In the genomic region with DNA sequence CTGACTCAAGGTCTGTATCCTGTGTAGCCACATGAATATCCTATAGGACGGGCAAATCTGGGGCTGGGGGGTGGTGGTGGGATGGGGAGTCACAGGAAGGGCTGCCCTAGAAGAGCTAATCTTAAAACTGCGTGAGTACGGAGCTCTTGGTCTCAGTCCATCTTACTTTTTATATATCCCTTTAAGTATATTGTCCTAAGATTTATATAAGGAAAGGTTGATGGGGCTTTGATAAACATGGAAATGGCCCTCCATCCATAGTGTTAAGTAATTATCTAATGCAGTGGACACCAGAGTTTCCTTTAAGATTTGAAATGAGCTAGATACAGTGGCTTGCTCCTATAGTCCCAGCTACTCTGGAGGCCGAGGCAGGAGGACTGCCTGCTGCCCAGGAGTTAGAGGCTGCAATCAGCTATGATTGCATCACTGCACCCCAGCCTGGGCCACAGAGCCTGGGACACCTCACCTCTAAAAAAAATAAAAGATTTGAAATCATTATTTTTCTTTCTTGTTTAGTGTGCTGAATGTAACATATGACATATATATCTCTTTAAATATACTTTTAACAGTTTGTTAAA, we compare ENCODE assay signal across 25 cellular contexts. TPM values are rescaled to one million over a fixed set of nuclear protein-coding genes. Genes with fewer than 3 reads are reported as not detected.
DNase-seq lines count a peak whose midpoint lies in the region; ATAC-seq, FAIRE-seq and TF ChIP-seq lines count a peak whose summit lies in the region.
"Had no signal": no experiment of that assay in that cellular context is flagged by ENCODE, and none has a peak within 500 bp of the region (broad histone marks: within the 10 kb centered on the region; RNA-seq: fewer than 3 reads in every experiment).

No MANE protein-coding gene starts in this region.

- H3K9me3 Mint-ChIP-seq in CD8-positive, alpha-beta T cell, result no peaks in the 10 kb centered on the region
- H3K9me3 Mint-ChIP-seq: CD4-positive, alpha-beta T cell; CD8-positive, alpha-beta memory T cell had no signal

- H2AFZ ChIP-seq in IMR-90 (replicated peaks; ENCODE audit: low read length, poor library complexity), result no peak overlapping the region
- H2AFZ ChIP-seq in K562 (ENCODE audit: low read depth, low read length), result no peak overlapping the region
- no peak overlapping the region for H2AFZ ChIP-seq in osteoblast (ENCODE audit: low read length)

- CTCF ChIA-PET in CD8-positive, alpha-beta T cell (lab: Charles Lee), result no interaction called here
- CTCF ChIA-PET in IMR-90 (lab: Yijun Ruan, JAX), result no interaction called here
- CTCF ChIA-PET in K562 (lab: Yijun Ruan, JAX; ENCODE audit: low intra/inter-chr PET ratio), result no interaction called here

- no peak overlapping the region for H2BK5ac ChIP-seq in IMR-90 (ENCODE audit: low read depth, low read length, poor library complexity, severe bottlenecking)

- peaks cover 76% of the 10 kb centered on the region for H3K36me3 Mint-ChIP-seq in CD8-positive, alpha-beta T cell

- H3K9me1 ChIP-seq in IMR-90 (ENCODE audit: insufficient read depth, low read length), result peaks cover 5% of the 10 kb centered on the region; the same call in 1 of the 2 replicates
- no peaks in the 10 kb centered on the region for H3K9me1 ChIP-seq in K562 (ENCODE audit: control insufficient read depth, insufficient read depth, low read length)

- H2BK15ac ChIP-seq in IMR-90 (ENCODE audit: low read depth, low read length), result no peak overlapping the region

- H3K27ac Mint-ChIP-seq in CD8-positive, alpha-beta T cell, result peak overlapping the region; percentile 13
- H3K27ac Mint-ChIP-seq: B cell; CD4-positive, alpha-beta T cell had no signal

- intact Hi-C loops in CD8-positive, alpha-beta T cell (cut with DNase I, micrococcal nuclease), result no loop called here
- intact Hi-C loops in IMR-90 (cut with micrococcal nuclease) (no loop called here), K562 (cut with micrococcal nuclease) (no loop called here), spleen (cut with DNase I; ENCODE audit: low total_unique reads) (no loop called here)

- H3K79me2 ChIP-seq in K562 (ENCODE audit: control insufficient read depth, insufficient read depth, low read length) (no peaks in the 10 kb centered on the region), osteoblast (ENCODE audit: insufficient read depth, low read length) (peaks cover 45% of the 10 kb centered on the region)

- no peak for TF ChIP-seq POLR2A in IMR-90 (IDR thresholded peaks at IDR 0.05; ENCODE audit: low read depth, low read length)
- TF ChIP-seq POLR2A in K562 (conservative IDR thresholded peaks at IDR 0.05), result no peak
- no peak for TF ChIP-seq POLR2A in spleen (IDR thresholded peaks at IDR 0.05)

- ATAC-seq in CD8-positive, alpha-beta T cell, result no peak
- no peak for ATAC-seq in IMR-90 (ENCODE audit: low read depth)
- no peak for ATAC-seq in K562
- ATAC-seq in HG03039 (IDR thresholded peaks at IDR 0.05; ENCODE audit: unreplicated experiment), result no peak
- ATAC-seq: A549, GM12878 had no signal

- H3K23ac ChIP-seq in IMR-90 (ENCODE audit: low read depth, low read length), result no peak overlapping the region

- no peak overlapping the region for H3K18ac ChIP-seq in IMR-90 (ENCODE audit: low read depth, low read length)

- no peak overlapping the region for H3K4me3 ChIP-seq in CD8-positive, alpha-beta T cell (ENCODE audit: low read depth, low read length)
- H3K4me3 ChIP-seq in IMR-90 (ENCODE audit: insufficient read depth, low read depth, low read length), result no peak overlapping the region
- H3K4me3 ChIP-seq in K562, result no peak overlapping the region
- H3K4me3 ChIP-seq in osteoblast (ENCODE audit: insufficient read depth, low read length), result no peak overlapping the region
- H3K4me3 ChIP-seq in spleen, result no peak overlapping the region
- H3K4me3 ChIP-seq: A549; BLaER1 treated with 17β-estradiol and CSF1 and Interleukin-3, amounts not matched to agents 10 nM and 100 nM; GM12878 had no signal

- peaks cover 18 to 42% of the 10 kb centered on the region in 2 experiments; a peak in 3 of 4 replicates for H3K79me1 ChIP-seq in IMR-90 (ENCODE audit: low read depth in 1 of 2, low read length in 2 of 2)

- H3K27me3 Mint-ChIP-seq in CD8-positive, alpha-beta T cell (ENCODE audit: low read depth), result no peaks in the 10 kb centered on the region
- H3K27me3 Mint-ChIP-seq: B cell; CD4-positive, alpha-beta T cell; CD8-positive, alpha-beta memory T cell had no signal

- POLR2A ChIA-PET in CD8-positive, alpha-beta T cell (lab: Charles Lee), result no interaction called here
- POLR2A ChIA-PET in IMR-90 (lab: Charles Lee; ENCODE audit: unreplicated experiment), result no interaction called here
- POLR2A ChIA-PET in K562 (lab: Yijun Ruan, JAX), result interaction anchor here (1.6 kb wide), 1 partner anchor 39 kb away, joined by 3 read pairs; no protein-coding TSS in a partner anchor

- H3K4me3 Mint-ChIP-seq in CD8-positive, alpha-beta T cell, result no peak overlapping the region
- H3K4me3 Mint-ChIP-seq: B cell; CD4-positive, alpha-beta T cell; CD8-positive, alpha-beta memory T cell had no signal

- no peak for DNase-seq in CD8-positive, alpha-beta T cell
- DNase-seq in IMR-90 (no peak), K562 (ENCODE audit: extremely low read depth in 1 of 4, low spot score in 3 of 4) (no peak), osteoblast (ENCODE audit: insufficient read length, low spot score, missing footprints) (peak; percentile 69), A172 (ENCODE audit: low spot score) (no peak), spleen (no peak)
- DNase-seq: 8988T; CD4-positive, alpha-beta T cell; CD8-positive, alpha-beta memory T cell; COR-L47; DMS 273 treated with DMSO at 0.1 percent for 48 hours; DMS153; DMS53; DMS79; DND-41; EL; GDM1 had no signal

- dilution Hi-C loops in IMR-90 (cut with HindIII; ENCODE audit: low sequenced_read_pairs, unreplicated experiment), result no loop called here

- TF ChIP-seq RAD21 in IMR-90 (IDR thresholded peaks at IDR 0.05; ENCODE audit: low read length), result no peak
- TF ChIP-seq RAD21 in K562 (CRISPR knock-in tag; conservative IDR thresholded peaks at IDR 0.05 in 1 of 2, IDR thresholded peaks at IDR 0.05 in 1 of 2), result no peak

- H3K36me3 ChIP-seq in CD8-positive, alpha-beta T cell (ENCODE audit: insufficient read depth, low read length), result peaks cover 15% of the 10 kb centered on the region
- H3K36me3 ChIP-seq in IMR-90 (ENCODE audit: control insufficient read depth, insufficient read depth, low read length) (peaks cover 54% of the 10 kb centered on the region), K562 (ENCODE audit: control insufficient read depth, insufficient read depth, low read length) (peaks cover 82% of the 10 kb centered on the region), osteoblast (ENCODE audit: insufficient read depth, low read length) (peaks cover 91% of the 10 kb centered on the region), spleen (peaks cover 0 to 99% (median 67%) of the 10 kb centered on the region in 6 donors)

- H2BK20ac ChIP-seq in IMR-90 (ENCODE audit: low read depth, low read length), result no peak overlapping the region

- H3K9me3 ChIP-seq in CD8-positive, alpha-beta T cell (ENCODE audit: low read length), result no peaks in the 10 kb centered on the region
- H3K9me3 ChIP-seq in IMR-90 (ENCODE audit: control insufficient read depth, insufficient read depth, low read length), result no peaks in the 10 kb centered on the region
- no peaks in the 10 kb centered on the region for H3K9me3 ChIP-seq in K562 (replicated peaks; ENCODE audit: control insufficient read depth, insufficient read depth, low read depth, low read length)
- H3K9me3 ChIP-seq in osteoblast (ENCODE audit: low read depth, low read length), result no peaks in the 10 kb centered on the region
- peaks cover 0 to 3% (median 0%) of the 10 kb centered on the region in 8 donors for H3K9me3 ChIP-seq in spleen
- H3K9me3 ChIP-seq: A549 had no signal

- no peak for TF ChIP-seq CTCF in CD8-positive, alpha-beta T cell (IDR thresholded peaks at IDR 0.05)
- TF ChIP-seq CTCF in IMR-90 (conservative IDR thresholded peaks at IDR 0.05; ENCODE audit: low read depth, low read length) (no peak), K562 (IDR thresholded peaks at IDR 0.05 in 2 of 3, conservative IDR thresholded peaks at IDR 0.05 in 1 of 3; ENCODE audit: insufficient read depth in 2 of 3, low read depth in 1 of 3, low read length in 3 of 3) (no peak), osteoblast (IDR thresholded peaks at IDR 0.05; ENCODE audit: extremely low read depth, low read depth, low read length) (no peak), spleen (IDR thresholded peaks at IDR 0.05 in 8 of 11, conservative IDR thresholded peaks at IDR 0.05 in 3 of 11) (no peak)

- H3K4me2 ChIP-seq in IMR-90 (ENCODE audit: low read depth, low read length), result no peak overlapping the region
- H3K4me2 ChIP-seq in K562 (ENCODE audit: insufficient read depth, low read length), result no peak overlapping the region
- H3K4me2 ChIP-seq in osteoblast (ENCODE audit: insufficient read depth, low read length), result no peak overlapping the region
- H3K4me2 ChIP-seq: A549; BLaER1 treated with 17β-estradiol and CSF1 and Interleukin-3, amounts not matched to agents 10 nM and 100 nM had no signal

- H3K4ac ChIP-seq in IMR-90 (ENCODE audit: low read depth, low read length), result no peak overlapping the region

- H3K4me1 ChIP-seq in CD8-positive, alpha-beta T cell (ENCODE audit: insufficient read depth, low read length), result no peaks in the 10 kb centered on the region
- H3K4me1 ChIP-seq in IMR-90 (ENCODE audit: control insufficient read depth, insufficient read depth, low read length) (no peaks in the 10 kb centered on the region), K562 (replicated peaks in 1 of 2; ENCODE audit: control insufficient read depth in 2 of 2, insufficient read depth in 2 of 2, low read length in 2 of 2) (no peaks in the 10 kb centered on the region), osteoblast (ENCODE audit: insufficient read depth, low read length) (no peaks in the 10 kb centered on the region), spleen (peaks cover 0 to 5% (median 0%) of the 10 kb centered on the region in 6 donors)
- H3K4me1 ChIP-seq: A549 had no signal

- TF ChIP-seq EP300 in K562 (IDR thresholded peaks at IDR 0.05; ENCODE audit: low read length), result no peak

- H3K9ac ChIP-seq in IMR-90 (ENCODE audit: low read depth, low read length) (no peak overlapping the region), K562 (ENCODE audit: insufficient read depth in 1 of 2, low read depth in 2 of 2, low read length in 2 of 2) (no peak overlapping the region)
- H3K9ac ChIP-seq: BLaER1 treated with 17β-estradiol and CSF1 and Interleukin-3, amounts not matched to agents 10 nM and 100 nM had no signal

- H3K27ac ChIP-seq in CD8-positive, alpha-beta T cell (ENCODE audit: low read depth, low read length), result no peak overlapping the region
- H3K27ac ChIP-seq in IMR-90 (ENCODE audit: insufficient read depth, low read length), result no peak overlapping the region
- no peak overlapping the region for H3K27ac ChIP-seq in K562 (ENCODE audit: extremely low read depth, low read depth, low read length)
- H3K27ac ChIP-seq in osteoblast (ENCODE audit: low read depth, low read length), result no peak overlapping the region
- no peak overlapping the region for H3K27ac ChIP-seq in spleen
- H3K27ac ChIP-seq: A549; BLaER1 treated with 17β-estradiol and CSF1 and Interleukin-3, amounts not matched to agents 10 nM and 100 nM; C4-2B had no signal

- H4K8ac ChIP-seq in IMR-90 (ENCODE audit: low read depth in 2 of 2, low read length in 2 of 2), result no peak overlapping the region

- no peak overlapping the region for H3K56ac ChIP-seq in IMR-90 (ENCODE audit: extremely low read depth, insufficient read depth, low read length)

- H4K91ac ChIP-seq in IMR-90 (ENCODE audit: insufficient read depth, low read depth, low read length), result no peak overlapping the region

- no peak overlapping the region for H2BK120ac ChIP-seq in IMR-90 (ENCODE audit: low read depth, low read length)

- H4K5ac ChIP-seq in IMR-90 (ENCODE audit: low read depth, low read length), result no peak overlapping the region

- no CpG with 5 or more reads among the region's 4 CpGs for WGBS in IMR-90 (ENCODE audit: extremely low coverage in 2 of 2, insufficient read length in 1 of 2), 2 experiments
- WGBS in K562 (ENCODE audit: insufficient coverage, low coverage, missing lambda C conversion rate), result 97% methylated on average over 4 of the region's 4 CpGs
- 89 to 98% (median 96%) methylated on average over 4 of the region's 4 CpGs for WGBS in spleen, 5 donors

- no peak overlapping the region for H2AK5ac ChIP-seq in IMR-90 (ENCODE audit: low read depth, low read length)

- in situ Hi-C loops in IMR-90 (cut with MboI; ENCODE audit: low sequenced_read_pairs) (no loop called here), K562 (cut with MboI) (no loop called here)

- H2AK9ac ChIP-seq in IMR-90 (replicated peaks; ENCODE audit: low read depth, low read length, poor library complexity), result no peak overlapping the region

- H4K20me1 ChIP-seq in IMR-90 (ENCODE audit: insufficient read depth, low read length), result no peaks in the 10 kb centered on the region; the same call in 1 of the 2 replicates
- no peaks in the 10 kb centered on the region for H4K20me1 ChIP-seq in K562 (replicated peaks; ENCODE audit: control insufficient read depth, insufficient read depth, low read length)
- peaks cover 2% of the 10 kb centered on the region for H4K20me1 ChIP-seq in osteoblast (ENCODE audit: insufficient read depth, low read length)

- H3K4me1 Mint-ChIP-seq in CD8-positive, alpha-beta T cell (ENCODE audit: low read depth), result no peaks in the 10 kb centered on the region

- H3K14ac ChIP-seq in IMR-90 (replicated peaks; ENCODE audit: low read depth, low read length), result no peak overlapping the region

- no peaks in the 10 kb centered on the region for H3K27me3 ChIP-seq in CD8-positive, alpha-beta T cell (ENCODE audit: insufficient read depth, low read length)
- H3K27me3 ChIP-seq in IMR-90 (ENCODE audit: control insufficient read depth, insufficient read depth, low read length) (no peaks in the 10 kb centered on the region), K562 (ENCODE audit: control insufficient read depth in 2 of 2, insufficient read depth in 2 of 2, low read length in 2 of 2) (no peaks in the 10 kb centered on the region), osteoblast (ENCODE audit: insufficient read depth, low read length) (no peaks in the 10 kb centered on the region), spleen (replicated peaks in 1 of 7) (no peaks in the 10 kb centered on the region)
- H3K27me3 ChIP-seq: BLaER1 treated with 17β-estradiol and CSF1 and Interleukin-3, amounts not matched to agents 10 nM and 100 nM had no signal

- FAIRE-seq in K562 (lab: Jason Lieb, UNC), result no peak
- FAIRE-seq: A549, GM12878, GM12892, GM18507 had no signal

- BruUV-seq in IMR-90 (replicated peaks; lab: Mats Ljungman, UMichigan) (no TSS peak), K562 (replicated peaks; lab: Mats Ljungman, UMichigan) (no TSS peak)

RNA-seq across cellular contexts. Expression of gene DYNLRB1, which starts 24.2 kb away (rescaled TPM):
- total RNA-seq in CD8-positive, alpha-beta T cell, result 10 to 100 TPM; 34.9 to 38.0 TPM
- total RNA-seq in IMR-90 (2012; rRNA removed) (78.0 and 82.4 TPM in 2 replicates), K562 (2014; rRNA removed) (101 and 142 TPM in 2 replicates), K562 (2014; rRNA removed; fragmentation: Illumina TruSeq; extraction: Trizol) (87.3 and 121 TPM in 2 replicates), K562 (2015; rRNA removed; fragmentation: Illumina TruSeq; extraction: Trizol) (135 and 145 TPM in 2 replicates), K562 (2021) (85.4 and 90.1 TPM in 2 replicates), osteoblast (51.0 and 51.6 TPM in 2 replicates), spleen (100 to 1,000 TPM in 3 of 7 donors, 10 to 100 TPM in 4; 72.0 to 209 (median 91.9) TPM)
- polyA plus RNA-seq in IMR-90 (2012; rRNA removed) (380 and 406 TPM in 2 replicates), K562 (2011; rRNA removed) (80.2 and 113 TPM in 2 replicates), K562 (2014; fragmentation: Illumina TruSeq; extraction: Trizol) (286 and 358 TPM in 2 replicates), K562 (2014; fragmentation: Nextera tagmentation; extraction: Ambion mirVana) (100 to 1,000 TPM; 172 to 191 TPM), K562 (2014; rRNA removed) (48.7 and 59.0 TPM in 2 replicates), spleen (100 to 1,000 TPM; 151 to 190 (median 166) TPM)
- polyA plus RNA-seq in IMR-90 (2012; cell fraction: cytosol; rRNA removed), result 425 and 634 TPM in 2 replicates
- polyA plus RNA-seq in IMR-90 (2012; cell fraction: nucleus; rRNA removed; ENCODE audit: low replicate concordance), result 82.6 and 188 TPM in 2 replicates
- 29.4 and 46.8 TPM in 2 replicates for total RNA-seq in K562 (2011; cell fraction: chromatin; rRNA removed; ENCODE audit: low replicate concordance)
- total RNA-seq in K562 (2011; cell fraction: nucleolus; rRNA removed), result 35.2 and 36.5 TPM in 2 replicates
- total RNA-seq in K562 (2011; cell fraction: nucleoplasm; rRNA removed), result 46.4 and 65.1 TPM in 2 replicates
- 151 and 166 TPM in 2 replicates for polyA plus RNA-seq in K562 (2011; cell fraction: cytosol; rRNA removed)
- 83.7 and 95.9 TPM in 2 replicates for polyA plus RNA-seq in K562 (2011; cell fraction: nucleus; rRNA removed)
- 237 and 280 TPM in 2 replicates for polyA plus RNA-seq in K562 (2012)
- 99.1 and 105 TPM in 2 replicates for polyA minus RNA-seq in K562 (2011; rRNA and poly(A)+ RNA removed)
- 62.2 and 65.4 TPM in 2 replicates for polyA minus RNA-seq in K562 (2011; cell fraction: cytosol; rRNA and poly(A)+ RNA removed)
- 17.4 and 27.9 TPM in 2 replicates for polyA minus RNA-seq in K562 (2011; cell fraction: nucleus; rRNA and poly(A)+ RNA removed)
- total RNA-seq in A172 (2014; rRNA removed; shearing (Covaris generic)), result 189 and 200 TPM in 2 replicates
